In the genomic region with DNA sequence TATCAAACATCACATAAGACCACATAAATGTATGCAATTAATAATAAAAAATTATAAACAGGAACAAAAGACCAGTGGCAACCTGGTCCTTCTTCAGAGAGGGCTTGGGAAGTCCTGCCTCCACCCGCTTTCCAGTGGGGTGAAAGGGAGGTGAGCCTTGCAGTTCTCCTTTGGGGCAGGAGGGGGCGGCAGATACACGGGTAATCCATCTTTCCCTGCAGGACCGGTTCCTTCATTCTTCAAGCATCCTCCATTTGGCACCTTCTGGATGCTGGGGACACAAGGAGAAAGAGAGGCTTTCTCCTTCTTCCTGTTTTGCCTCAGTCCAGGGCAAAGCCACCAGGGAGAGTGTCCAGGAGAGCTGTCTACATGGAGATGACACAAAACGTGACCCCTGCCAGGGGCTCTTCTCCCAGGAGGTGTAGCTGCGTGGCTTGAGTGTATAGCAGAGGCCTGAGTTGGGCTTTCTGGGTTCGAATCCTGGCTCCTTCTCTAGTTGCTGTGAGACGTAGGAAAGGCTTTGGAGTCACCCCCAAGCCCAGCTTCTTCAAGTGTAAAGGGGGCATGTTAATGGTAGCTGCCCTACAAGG, we compare ENCODE assay signal across 8 cellular contexts. TPM values are rescaled to one million over a fixed set of nuclear protein-coding genes. Genes with fewer than 3 reads are reported as not detected.
DNase-seq lines count a peak whose midpoint lies in the region; ATAC-seq, FAIRE-seq and TF ChIP-seq lines count a peak whose summit lies in the region.

No MANE protein-coding gene starts in this region.

- peak; percentile 90 for TF ChIP-seq CTCF in D721Med (IDR thresholded peaks at IDR 0.05; ENCODE audit: insufficient read depth, missing control alignments)
- peak; percentile 99 for TF ChIP-seq CTCF in osteoblast (IDR thresholded peaks at IDR 0.05; ENCODE audit: extremely low read depth, low read depth, low read length)
- peak; percentile 98 for TF ChIP-seq CTCF in type B pancreatic cell (conservative IDR thresholded peaks at IDR 0.05)

- no peak overlapping the region for H3K4me3 Mint-ChIP-seq in type B pancreatic cell

- peaks cover 9% of the 10 kb centered on the region for H3K27me3 ChIP-seq in osteoblast (ENCODE audit: insufficient read depth, low read length)

- H3K27me3 Mint-ChIP-seq in type B pancreatic cell: no peaks in the 10 kb centered on the region

- H3K9me3 Mint-ChIP-seq in type B pancreatic cell: peaks cover 9% of the 10 kb centered on the region

- H3K4me1 Mint-ChIP-seq in type B pancreatic cell (ENCODE audit: unreplicated experiment): no peaks in the 10 kb centered on the region

- no peak overlapping the region for H3K27ac ChIP-seq in osteoblast (ENCODE audit: low read depth, low read length)

- no peak overlapping the region for H2AFZ ChIP-seq in osteoblast (ENCODE audit: low read length)

- H3K36me3 ChIP-seq in osteoblast (ENCODE audit: insufficient read depth, low read length): no peaks in the 10 kb centered on the region

- no peak for ATAC-seq in HG02938 (IDR thresholded peaks at IDR 0.05; ENCODE audit: unreplicated experiment)

- peaks cover 1% of the 10 kb centered on the region for H3K9me3 ChIP-seq in osteoblast (ENCODE audit: low read depth, low read length)

- no peak overlapping the region for H3K4me2 ChIP-seq in osteoblast (ENCODE audit: insufficient read depth, low read length)

- peak; percentile 68 for DNase-seq in D721Med (ENCODE audit: insufficient read length, low spot score)
- peak; percentile 33 for DNase-seq in KG1 (lab: John Stamatoyannopoulos, UW)
- DNase-seq in SHP77 treated with DMSO at 0.1 percent for 48 hours (lab: John Stamatoyannopoulos, UW): peak; percentile 35
- peak; percentile 59 for DNase-seq in activated effector memory CD4-positive, alpha-beta T cell treated with Interleukin-2 at 50 U/mL for 16 hours
- peak; percentile 49 to 78 for DNase-seq in frontal cortex (ENCODE audit: low spot score in 2 of 2)
- peak; percentile 93 for DNase-seq in osteoblast (ENCODE audit: insufficient read length, low spot score, missing footprints)
- peak; percentile 83 for DNase-seq in type B pancreatic cell (ENCODE audit: extremely low spot score, unreplicated experiment)

- peaks cover 13% of the 10 kb centered on the region for H3K4me1 ChIP-seq in osteoblast (ENCODE audit: insufficient read depth, low read length)

- FAIRE-seq in D721Med (lab: Jason Lieb, UNC): no peak
- no peak for FAIRE-seq in frontal cortex (lab: Jason Lieb, UNC)

- no peak overlapping the region for H3K4me3 ChIP-seq in osteoblast (ENCODE audit: insufficient read depth, low read length)

- no peaks in the 10 kb centered on the region for H3K36me3 Mint-ChIP-seq in type B pancreatic cell

- no peaks in the 10 kb centered on the region for H3K79me2 ChIP-seq in osteoblast (ENCODE audit: insufficient read depth, low read length)

- no peak overlapping the region for H3K27ac Mint-ChIP-seq in type B pancreatic cell

- no peaks in the 10 kb centered on the region for H4K20me1 ChIP-seq in osteoblast (ENCODE audit: insufficient read depth, low read length)

RNA-seq across cellular contexts. Expression of a gene that starts 23.2 kb away (rescaled TPM):
- total RNA-seq in frontal cortex (27.3 TPM), osteoblast (71.7 and 94.6 TPM in 2 replicates), type B pancreatic cell (ENCODE audit: low replicate concordance) (1,676 and 1,694 TPM in 2 replicates)

Comparison
In these comparisons a context has a peak if more than half of its experiments do, and no peak if none do; other contexts are left out.
1. DNase-seq: peak in every context shown above with its lines; median percentile 93 in osteoblast; 83 in type B pancreatic cell; 68 in D721Med; 64 in frontal cortex; 59 in activated effector memory CD4-positive, alpha-beta T cell treated with Interleukin-2 at 50 U/mL for 16 hours; 35 in SHP77 treated with DMSO at 0.1 percent for 48 hours; 33 in KG1.
2. RNA of a gene that starts 23.2 kb away (total RNA-seq): 1,676 to 1,694 TPM in type B pancreatic cell; 71.7 to 94.6 TPM in osteoblast and 27.3 TPM in frontal cortex (single experiment); every median in the first group is over 10 times any median in the second.
3. Peak in every context shown above with its lines, with median percentiles within 50 percentile points of each other: CTCF ChIP-seq.